In the genomic region with DNA sequence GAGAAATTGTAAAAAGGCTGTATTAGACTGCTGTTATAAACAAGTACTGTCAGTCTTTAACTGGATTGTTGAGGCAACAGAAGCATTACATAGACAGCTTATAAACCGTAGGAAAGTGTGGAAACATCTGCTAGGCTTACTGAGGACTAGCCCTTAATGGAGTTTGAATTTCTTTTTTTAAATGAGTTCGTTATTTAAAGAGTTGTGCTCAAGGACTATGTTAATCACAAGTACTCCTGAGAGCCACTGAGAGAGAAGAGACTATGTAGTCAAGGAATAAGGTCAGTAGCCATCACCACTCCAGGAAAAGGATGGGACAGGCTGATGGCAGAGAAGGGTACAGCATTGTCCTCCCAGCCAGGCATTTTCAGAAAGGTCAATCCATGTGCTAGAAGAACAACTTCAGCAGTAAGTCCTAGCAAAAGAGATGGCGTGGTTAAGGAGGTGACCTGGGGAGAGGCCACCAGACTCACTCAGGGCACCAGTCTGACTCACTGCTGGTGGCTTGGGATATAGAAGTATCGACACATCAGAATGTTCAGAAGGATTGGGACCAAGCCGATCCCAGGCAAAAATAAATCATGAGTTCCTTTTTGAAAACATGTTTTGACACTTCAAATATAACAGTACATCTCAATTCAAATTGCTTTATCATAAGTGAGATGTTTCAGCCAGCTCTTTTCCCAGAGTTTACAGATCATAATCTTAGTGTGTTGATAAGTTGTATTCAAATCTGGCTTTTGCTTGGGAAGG, we compare ENCODE assay signal across 9 cellular contexts. TPM values are rescaled to one million over a fixed set of nuclear protein-coding genes. Genes with fewer than 3 reads are reported as not detected.
A peak's percentile ranks its signal among the peaks of the same experiment; 100 is the strongest.
DNase-seq lines count a peak whose midpoint lies in the region; ATAC-seq, FAIRE-seq and TF ChIP-seq lines count a peak whose summit lies in the region.
"Had no signal": no experiment of that assay in that cellular context is flagged by ENCODE, and none has a peak within 500 bp of the region (broad histone marks: within the 10 kb centered on the region; RNA-seq: fewer than 3 reads in every experiment).

No MANE protein-coding gene starts in this region.

- DNase-seq in BE2C (peak; percentile 28), HCEC 1CT (peak; percentile 18), UCSD-AML1 (lab: John Stamatoyannopoulos, UW; ENCODE audit: unreplicated experiment) (peak; percentile 24), hepatocyte (ENCODE audit: low spot score) (no peak), inferior parietal cortex (ENCODE audit: extremely low spot score) (no peak), kidney (no peak)

- peaks cover 19% of the 10 kb centered on the region for H3K79me2 ChIP-seq in hepatocyte

- no peaks in the 10 kb centered on the region for H3K9me3 ChIP-seq in BE2C
- no peaks in the 10 kb centered on the region for H3K9me3 ChIP-seq in hepatocyte (ENCODE audit: low read depth)
- no peaks in the 10 kb centered on the region for H3K9me3 ChIP-seq in kidney (ENCODE audit: control insufficient read depth in 1 of 2, low read length in 2 of 2)

- H2AFZ ChIP-seq in hepatocyte = no peak overlapping the region

- H3K9me2 ChIP-seq in hepatocyte (replicated peaks; ENCODE audit: insufficient read depth) = no peaks in the 10 kb centered on the region

- ATAC-seq in GM18519 (IDR thresholded peaks at IDR 0.05; ENCODE audit: low FRiP score, unreplicated experiment) (no peak), HG02588 (IDR thresholded peaks at IDR 0.05; ENCODE audit: unreplicated experiment) (no peak)

- H3K9ac ChIP-seq in kidney (ENCODE audit: low read length in 2 of 2) = no peak overlapping the region

- H3K4me1 ChIP-seq in BE2C = peaks cover 7% of the 10 kb centered on the region; the same call in 1 of the 2 replicates
- peaks cover 8% of the 10 kb centered on the region for H3K4me1 ChIP-seq in hepatocyte (ENCODE audit: insufficient read depth)
- peaks cover 4 to 10% of the 10 kb centered on the region in 2 donors for H3K4me1 ChIP-seq in kidney (ENCODE audit: control insufficient read depth in 1 of 2, insufficient read depth in 1 of 2, low read depth in 1 of 2, low read length in 2 of 2)

- 64% methylated on average over 5 of the region's 5 CpGs for WGBS in hepatocyte (ENCODE audit: low lambda C conversion rate, missing lambda C conversion rate)

- H3K27ac ChIP-seq in hepatocyte = peak overlapping the region; percentile 30
- no peak overlapping the region for H3K27ac ChIP-seq in kidney (ENCODE audit: low read depth in 2 of 2, low read length in 2 of 2)

- no peak overlapping the region for H3K4me3 ChIP-seq in BE2C (ENCODE audit: low read depth, low read length)
- H3K4me3 ChIP-seq in hepatocyte = no peak overlapping the region
- H3K4me3 ChIP-seq in kidney (ENCODE audit: low read length in 2 of 2) = no peak overlapping the region

- intact Hi-C loops in kidney (cut with DNase I) = loop anchor here (10.0 kb wide), 1 partner anchor 694 kb away; no protein-coding TSS in a partner anchor

- no peak overlapping the region for H3K4me2 ChIP-seq in hepatocyte

- H3K36me3 ChIP-seq in BE2C = peaks cover 40% of the 10 kb centered on the region
- no peaks in the 10 kb centered on the region for H3K36me3 ChIP-seq in hepatocyte (replicated peaks; ENCODE audit: insufficient read depth, low read depth)
- peaks cover 18 to 25% of the 10 kb centered on the region in 2 donors for H3K36me3 ChIP-seq in kidney (ENCODE audit: control insufficient read depth in 1 of 2, insufficient read depth in 2 of 2, low read length in 2 of 2)

- TF ChIP-seq CTCF in BE2C (IDR thresholded peaks at IDR 0.05; ENCODE audit: low read depth, low read length) (no peak), hepatocyte (IDR thresholded peaks at IDR 0.05; ENCODE audit: poor library complexity) (no peak), kidney (IDR thresholded peaks at IDR 0.05; ENCODE audit: borderline replicate concordance, extremely low read depth, insufficient read depth) (no peak)

- peaks cover 28% of the 10 kb centered on the region for H4K20me1 ChIP-seq in hepatocyte (ENCODE audit: insufficient read depth, poor library complexity, severe bottlenecking)

- FAIRE-seq in kidney (lab: Jason Lieb, UNC) = no peak
- FAIRE-seq: keratinocyte had no signal

- no peaks in the 10 kb centered on the region; the same call in 1 of the 2 replicates for H3K27me3 ChIP-seq in BE2C
- H3K27me3 ChIP-seq in hepatocyte = no peaks in the 10 kb centered on the region

RNA-seq across cellular contexts. Expression of gene RPS12, which starts 6.4 kb away (rescaled TPM):
- 1,095 TPM for polyA plus RNA-seq in BE2C (2012; ENCODE audit: insufficient read depth, insufficient read length, low read depth)
- total RNA-seq in hepatocyte (1,429 and 1,761 TPM in 2 replicates), kidney (919 TPM)
- polyA plus RNA-seq in hepatocyte (421 and 442 TPM in 2 replicates), kidney (ENCODE audit: insufficient read depth, low read depth, low replicate concordance) (1,813 TPM)

RNA-seq across cellular contexts. Expression of gene SLC18B1, which starts 22.4 kb away (rescaled TPM):
- polyA plus RNA-seq in BE2C (2012; ENCODE audit: insufficient read depth, insufficient read length, low read depth) = 1.3 TPM
- total RNA-seq in hepatocyte = 27.3 and 28.8 TPM in 2 replicates
- 10.6 and 20.0 TPM in 2 replicates for polyA plus RNA-seq in hepatocyte
- 17.2 TPM for total RNA-seq in kidney
- 16.9 TPM for polyA plus RNA-seq in kidney (ENCODE audit: insufficient read depth, low read depth, low replicate concordance)

Comparison
In these comparisons a context has a peak if more than half of its experiments do, and no peak if none do; other contexts are left out.
1. DNase-seq: peak in BE2C (single experiment), HCEC 1CT (single experiment) and UCSD-AML1 (single experiment); none in hepatocyte (single experiment), inferior parietal cortex (single experiment) and kidney (single experiment).